Comparison of ENCODE assay signal across 8 cellular contexts in genomic region chr17:57294629-57295501, GRCh38. TPM values are rescaled to one million over a fixed set of nuclear protein-coding genes. Genes with fewer than 3 reads are reported as not detected.
DNase-seq lines count a peak whose midpoint lies in the region; ATAC-seq and FAIRE-seq lines count a peak whose summit lies in the region.

No MANE protein-coding gene starts in this region.

- WGBS in small intestine, 3 donors: 85 to 92% (median 88%) methylated on average over 10 of the region's 10 CpGs

- peaks cover 0 to 3% of the 10 kb centered on the region in 2 donors for H3K4me1 ChIP-seq in small intestine (ENCODE audit: control insufficient read depth in 2 of 2, insufficient read depth in 1 of 2, low read depth in 1 of 2, low read length in 1 of 2)

- peaks cover 0 to 5% of the 10 kb centered on the region in 2 donors for H3K36me3 ChIP-seq in small intestine (ENCODE audit: control insufficient read depth in 2 of 2, insufficient read depth in 2 of 2, low read length in 2 of 2)

- H3K4me3 ChIP-seq in small intestine (ENCODE audit: low read depth in 1 of 2, low read length in 2 of 2): no peak overlapping the region

- no peaks in the 10 kb centered on the region for H3K9me3 ChIP-seq in small intestine (ENCODE audit: control insufficient read depth, low read depth)

- no peak for ATAC-seq in HG03139 (IDR thresholded peaks at IDR 0.05; ENCODE audit: unreplicated experiment)

- peak; percentile 83 for DNase-seq in COR-L47 (lab: John Stamatoyannopoulos, UW)
- DNase-seq in NCI-H2029 treated with DMSO at 0.1 percent for 48 hours (lab: John Stamatoyannopoulos, UW): peak; percentile 88
- DNase-seq in activated CD8-positive, alpha-beta memory T cell treated with anti-CD3 and anti-CD28 coated beads, Interleukin-2, amount 50 U/mL, for 4 hours: peak; percentile 60
- DNase-seq in iris pigment epithelial cell (ENCODE audit: low read depth): peak; percentile 61
- DNase-seq in mucosa of gallbladder (ENCODE audit: low spot score): no peak
- no peak for DNase-seq in cerebellar cortex (ENCODE audit: low spot score)
- no peak for DNase-seq in small intestine

- no peak overlapping the region for H3K27ac ChIP-seq in small intestine (ENCODE audit: low read depth in 1 of 2, low read length in 1 of 2)

- FAIRE-seq in small intestine (lab: Jason Lieb, UNC): no peak

- H3K27me3 ChIP-seq in small intestine (ENCODE audit: control insufficient read depth in 2 of 2, insufficient read depth in 2 of 2, low read length in 2 of 2): no peaks in the 10 kb centered on the region

RNA-seq across cellular contexts. Expression of gene MSI2, which starts 38.5 kb away (rescaled TPM):
- 133 TPM for total RNA-seq in mucosa of gallbladder
- polyA plus RNA-seq in small intestine: 10 to 100 TPM in 1 of 3 donors, 1 to 10 TPM in 2; 5.1 to 15.6 (median 9.6) TPM

Comparison
In these comparisons a context has a peak if more than half of its experiments do, and no peak if none do; other contexts are left out.
1. DNase-seq: peak in COR-L47 (single experiment), NCI-H2029 treated with DMSO at 0.1 percent for 48 hours (single experiment), activated CD8-positive, alpha-beta memory T cell treated with anti-CD3 and anti-CD28 coated beads, Interleukin-2, amount 50 U/mL, for 4 hours (single experiment) and iris pigment epithelial cell (single experiment); none in mucosa of gallbladder (single experiment), cerebellar cortex (single experiment) and small intestine (single experiment).